ENCODE assay signal across 29 cellular contexts in the genomic region with DNA sequence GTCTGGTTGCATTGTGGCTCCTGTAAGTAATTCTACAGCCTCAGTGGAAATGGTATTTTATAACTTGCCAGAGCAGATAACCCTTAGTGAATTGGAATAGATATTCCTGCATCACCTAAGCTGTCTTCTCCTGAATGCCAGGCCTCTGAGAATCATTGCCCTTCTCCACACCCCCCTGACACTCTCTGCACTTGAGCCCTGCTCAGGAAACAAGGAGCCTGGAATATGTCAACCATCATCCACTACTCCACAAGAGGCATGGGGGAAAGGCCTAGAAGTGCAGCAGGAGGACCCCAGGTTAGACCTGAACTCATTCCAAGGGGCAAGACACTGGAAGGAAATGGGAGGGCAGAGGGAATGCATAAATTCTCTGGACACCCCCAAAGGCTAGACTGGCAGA.
"Had no signal": no experiment of that assay in that cellular context is flagged by ENCODE, and none has a peak within 500 bp of the region (broad histone marks: within the 10 kb centered on the region; RNA-seq: fewer than 3 reads in every experiment).

No MANE protein-coding gene starts in this region.

- H3K36me3 Mint-ChIP-seq: activated CD4-positive, alpha-beta memory T cell treated with anti-CD3 and anti-CD28 coated beads for 36 hours; activated naive CD4-positive, alpha-beta T cell treated with anti-CD3 and anti-CD28 coated beads, Interleukin-2, amount 10 ng/mL, durations not matched to agents 7 days and 5 days; activated naive CD8-positive, alpha-beta T cell had no signal

- H3K4me3 ChIP-seq: cardiac muscle cell, PC-9 had no signal

- H3K27ac ChIP-seq: cardiac muscle cell, PC-9, RWPE1, VCaP had no signal

- H3K4me2 ChIP-seq: PC-9 had no signal

- ATAC-seq: activated naive CD8-positive, alpha-beta T cell treated with anti-CD3 and anti-CD28 coated beads, Interleukin-2, amount 50 U/mL, for 24 hours; Right ventricle myocardium inferior had no signal

- DNase-seq: activated B cell treated with CpG ODN at 0.5 μM for 24 hours; activated CD4-positive, alpha-beta memory T cell treated with anti-CD3 and anti-CD28 coated beads for 36 hours; activated CD4-positive, alpha-beta T cell treated with anti-CD3 and anti-CD28 coated beads for 4 hours; activated CD4-positive, alpha-beta T cell treated with anti-CD3 and anti-CD28 coated beads, Interleukin-2, amount 50 U/mL, for 1 hour; activated CD4-positive, CD25-positive, alpha-beta regulatory T cell treated with anti-CD3 and anti-CD28 coated beads, Interleukin-2, amount 50 U/mL, for 72 hours; activated CD8-positive, alpha-beta memory T cell treated with anti-CD3 and anti-CD28 coated beads, Interleukin-2, amount 50 U/mL, for 4 hours; activated effector memory CD4-positive, alpha-beta T cell treated with Interleukin-2 at 50 U/mL for 16 hours; activated naive CD4-positive, alpha-beta T cell treated with anti-CD3 and anti-CD28 coated beads, Interleukin-2, amount 10 ng/mL, durations not matched to agents 7 days and 5 days; activated naive CD8-positive, alpha-beta T cell treated with anti-CD3 and anti-CD28 coated beads, Interleukin-2, amount 50 U/mL, for 24 hours; activated T-cell treated with anti-CD3 and anti-CD28 coated beads for 4 hours; activated T-cell treated with anti-CD3 and anti-CD28 coated beads, Interleukin-2, amount 50 U/mL, for 48 hours; aorta; Karpas-422; KBM-7; NCI-H1105; NCI-H1417 treated with DMSO at 0.1 percent for 48 hours; NCI-H345; NCI-H748 treated with DMSO at 0.1 percent for 48 hours; PC-9; SIG-M5; SW 1271; T-helper 1 cell; T-helper 2 cell; T-helper 9 cell had no signal

- H3K4me3 Mint-ChIP-seq: activated B cell treated with CpG ODN at 0.5 μM for 24 hours; activated CD4-positive, alpha-beta memory T cell treated with anti-CD3 and anti-CD28 coated beads for 36 hours; activated naive CD4-positive, alpha-beta T cell treated with anti-CD3 and anti-CD28 coated beads, Interleukin-2, amount 10 ng/mL, durations not matched to agents 7 days and 5 days; activated naive CD8-positive, alpha-beta T cell; activated naive CD8-positive, alpha-beta T cell treated with anti-CD3 and anti-CD28 coated beads, Interleukin-2, amount 50 U/mL, for 24 hours had no signal

- H3K36me3 ChIP-seq: cardiac muscle cell had no signal

- H3K27me3 Mint-ChIP-seq: activated B cell treated with CpG ODN at 0.5 μM for 24 hours; activated naive CD8-positive, alpha-beta T cell treated with anti-CD3 and anti-CD28 coated beads, Interleukin-2, amount 50 U/mL, for 24 hours had no signal

- H3K27me3 ChIP-seq: cardiac muscle cell had no signal

- H2AFZ ChIP-seq: PC-9 had no signal

- H3K9me3 Mint-ChIP-seq: activated B cell treated with CpG ODN at 0.5 μM for 24 hours; activated CD4-positive, alpha-beta memory T cell treated with anti-CD3 and anti-CD28 coated beads for 36 hours; activated naive CD4-positive, alpha-beta T cell treated with anti-CD3 and anti-CD28 coated beads, Interleukin-2, amount 10 ng/mL, durations not matched to agents 7 days and 5 days; activated naive CD8-positive, alpha-beta T cell treated with anti-CD3 and anti-CD28 coated beads, Interleukin-2, amount 50 U/mL, for 24 hours had no signal

- H3K4me1 Mint-ChIP-seq: activated B cell treated with CpG ODN at 0.5 μM for 24 hours; activated naive CD4-positive, alpha-beta T cell treated with anti-CD3 and anti-CD28 coated beads, Interleukin-2, amount 10 ng/mL, durations not matched to agents 7 days and 5 days; activated naive CD8-positive, alpha-beta T cell treated with anti-CD3 and anti-CD28 coated beads, Interleukin-2, amount 50 U/mL, for 24 hours had no signal
